18 cellular contexts compared by ENCODE assay signal in the genomic region with DNA sequence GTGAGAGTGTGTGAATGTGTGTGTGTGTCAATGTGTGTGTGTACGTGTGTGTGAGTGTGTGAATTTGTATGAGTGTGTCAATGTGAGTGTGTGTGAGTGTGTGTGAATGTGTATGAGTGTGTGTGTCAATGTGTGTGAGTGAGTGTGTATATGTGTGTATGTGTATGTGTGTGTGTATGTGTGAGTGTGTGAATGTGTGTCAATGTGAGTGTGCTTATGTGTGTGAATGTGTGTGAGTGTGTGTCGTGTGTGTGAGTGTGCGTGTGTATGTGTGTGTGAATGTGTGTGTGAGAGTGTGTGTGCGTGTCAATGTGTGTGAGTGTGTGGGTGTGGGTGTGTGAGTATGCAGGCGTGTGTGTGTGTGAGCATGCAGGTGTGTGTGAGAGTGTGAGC.
"Had no signal": no experiment of that assay in that cellular context is flagged by ENCODE, and none has a peak within 500 bp of the region (broad histone marks: within the 10 kb centered on the region; RNA-seq: fewer than 3 reads in every experiment).

No MANE protein-coding gene starts in this region.

- H3K27me3 Mint-ChIP-seq: activated CD4-positive, alpha-beta memory T cell treated with anti-CD3 and anti-CD28 coated beads, Interleukin-2, amount 10 ng/mL, durations not matched to agents 7 days and 5 days had no signal

- H3K4me1 ChIP-seq: pancreas, stomach, testis, upper lobe of right lung had no signal

- H3K4me3 ChIP-seq: pancreas, smooth muscle cell, stomach, testis, upper lobe of right lung had no signal

- FAIRE-seq: colon, pancreas had no signal

- H3K9me3 Mint-ChIP-seq: activated CD4-positive, alpha-beta memory T cell treated with anti-CD3 and anti-CD28 coated beads, Interleukin-2, amount 10 ng/mL, durations not matched to agents 7 days and 5 days; activated naive CD4-positive, alpha-beta T cell treated with anti-CD3 and anti-CD28 coated beads for 36 hours; activated T-cell treated with anti-CD3 and anti-CD28 coated beads, Interleukin-2, amount 50 U/mL, for 24 hours; activated T-helper 2 cell treated with anti-CD3 and anti-CD28 coated beads, Interferon-gamma antibody, Interleukin-2, Interleukin-4, amounts not matched to agents 10 μg/mL and 5 μg/mL and 100 μg/mL, durations not matched to agents 14 hours and 24 hours and 36 hours had no signal

- DNase-seq: activated CD4-positive, alpha-beta T cell treated with anti-CD3 and anti-CD28 coated beads for 4 hours; activated naive CD4-positive, alpha-beta T cell treated with anti-CD3 and anti-CD28 coated beads for 36 hours; activated T-cell treated with anti-CD3 and anti-CD28 coated beads, Interleukin-2, amount 50 U/mL, for 24 hours; central memory CD4-positive, alpha-beta T cell; mesendoderm; naive thymus-derived CD8-positive, alpha-beta T cell; stimulated activated CD4-positive, alpha-beta T cell treated with anti-CD3 and anti-CD28 coated beads, Interleukin-4, amount 100 ng/mL, for 1 hour; stomach; testis had no signal

- H3K4me3 Mint-ChIP-seq: activated CD4-positive, alpha-beta memory T cell treated with anti-CD3 and anti-CD28 coated beads, Interleukin-2, amount 10 ng/mL, durations not matched to agents 7 days and 5 days; activated naive CD4-positive, alpha-beta T cell treated with anti-CD3 and anti-CD28 coated beads for 36 hours; activated T-cell treated with anti-CD3 and anti-CD28 coated beads, Interleukin-2, amount 50 U/mL, for 24 hours; brain; naive thymus-derived CD8-positive, alpha-beta T cell had no signal

- H3K36me3 ChIP-seq: pancreas, stomach, upper lobe of right lung had no signal

- H3K9me3 ChIP-seq: pancreas, stomach, testis, upper lobe of right lung had no signal

- H3K4me2 ChIP-seq: smooth muscle cell had no signal

- H3K27me3 ChIP-seq: pancreas, testis, upper lobe of right lung had no signal

- H3K4me1 Mint-ChIP-seq: activated CD4-positive, alpha-beta memory T cell treated with anti-CD3 and anti-CD28 coated beads, Interleukin-2, amount 10 ng/mL, durations not matched to agents 7 days and 5 days had no signal

- H3K27ac ChIP-seq: pancreas, stomach, testis, upper lobe of right lung had no signal

- H3K36me3 Mint-ChIP-seq: brain; naive thymus-derived CD8-positive, alpha-beta T cell had no signal

- ATAC-seq: esophagus mucosa; naive thymus-derived CD8-positive, alpha-beta T cell; pancreas; sciatic nerve; upper lobe of right lung had no signal

- H3K27ac Mint-ChIP-seq: activated CD4-positive, alpha-beta memory T cell treated with anti-CD3 and anti-CD28 coated beads, Interleukin-2, amount 10 ng/mL, durations not matched to agents 7 days and 5 days; activated naive CD4-positive, alpha-beta T cell treated with anti-CD3 and anti-CD28 coated beads for 36 hours; activated T-cell treated with anti-CD3 and anti-CD28 coated beads, Interleukin-2, amount 50 U/mL, for 24 hours; activated T-helper 2 cell treated with anti-CD3 and anti-CD28 coated beads, Interferon-gamma antibody, Interleukin-2, Interleukin-4, amounts not matched to agents 10 μg/mL and 5 μg/mL and 100 μg/mL, durations not matched to agents 14 hours and 24 hours and 36 hours; brain; naive thymus-derived CD8-positive, alpha-beta T cell had no signal
